In the genomic region with DNA sequence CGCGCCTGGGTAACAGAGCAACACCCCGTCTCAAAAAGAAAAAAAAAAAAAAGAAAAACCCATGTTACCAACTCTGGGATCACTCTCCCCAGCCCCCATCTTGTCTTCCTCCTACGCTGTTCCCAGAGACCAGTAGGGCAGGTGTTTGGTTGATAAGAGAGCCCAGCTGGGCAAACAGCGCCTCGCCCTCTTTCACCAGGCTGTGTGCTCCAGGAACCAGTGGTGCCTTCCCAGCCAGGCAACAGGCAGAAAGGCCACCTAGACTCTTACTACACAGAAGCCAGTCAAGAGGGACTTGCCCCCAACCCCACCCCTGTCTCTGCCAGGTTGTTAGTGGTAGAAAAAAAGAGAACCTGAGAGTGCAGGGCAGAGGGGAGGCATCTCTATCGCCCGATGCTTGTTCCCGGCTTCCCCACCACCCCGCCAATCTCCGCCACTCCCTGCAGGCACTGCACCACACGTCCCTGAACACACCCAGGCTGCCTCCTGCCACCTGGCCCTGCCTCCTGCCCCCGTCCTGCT, we compare ENCODE assay signal across 13 cellular contexts. TPM values are rescaled to one million over a fixed set of nuclear protein-coding genes. Genes with fewer than 3 reads are reported as not detected.
DNase-seq lines count a peak whose midpoint lies in the region; ATAC-seq lines count a peak whose summit lies in the region.
"Had no signal": no experiment of that assay in that cellular context is flagged by ENCODE, and none has a peak within 500 bp of the region (broad histone marks: within the 10 kb centered on the region; RNA-seq: fewer than 3 reads in every experiment).

No MANE protein-coding gene starts in this region.

- H3K27ac Mint-ChIP-seq in stimulated activated naive CD8-positive, alpha-beta T cell treated with anti-CD3 and anti-CD28 coated beads, Interleukin-15, Interleukin-2, amounts not matched to agents 100 ng/mL and 50 ng/mL, for 24 hours, result peak overlapping the region; percentile 45
- H3K27ac Mint-ChIP-seq in immature natural killer cell, result peak overlapping the region; percentile 88 to 96 (median 92)

- WGBS in urinary bladder, result 86% methylated on average over 13 of the region's 13 CpGs

- H3K27ac ChIP-seq in urinary bladder (ENCODE audit: low read depth), result peak overlapping the region; percentile 75

- H3K36me3 ChIP-seq in urinary bladder (ENCODE audit: insufficient read depth), result no peaks in the 10 kb centered on the region

- peaks cover 27% of the 10 kb centered on the region for H3K36me3 Mint-ChIP-seq in stimulated activated naive CD8-positive, alpha-beta T cell treated with anti-CD3 and anti-CD28 coated beads, Interleukin-15, Interleukin-2, amounts not matched to agents 100 ng/mL and 50 ng/mL, for 24 hours (ENCODE audit: low read depth)
- H3K36me3 Mint-ChIP-seq in immature natural killer cell, result peaks cover 9 to 40% (median 16%) of the 10 kb centered on the region in 3 donors

- no peaks in the 10 kb centered on the region for H3K27me3 Mint-ChIP-seq in stimulated activated naive CD8-positive, alpha-beta T cell treated with anti-CD3 and anti-CD28 coated beads, Interleukin-15, Interleukin-2, amounts not matched to agents 100 ng/mL and 50 ng/mL, for 24 hours
- H3K27me3 Mint-ChIP-seq in immature natural killer cell (ENCODE audit: low read depth in 3 of 3), result peaks cover 29 to 62% (median 30%) of the 10 kb centered on the region in 3 donors

- H3K9me3 Mint-ChIP-seq in stimulated activated naive CD8-positive, alpha-beta T cell treated with anti-CD3 and anti-CD28 coated beads, Interleukin-15, Interleukin-2, amounts not matched to agents 100 ng/mL and 50 ng/mL, for 24 hours, result no peaks in the 10 kb centered on the region
- H3K9me3 Mint-ChIP-seq in immature natural killer cell, result no peaks in the 10 kb centered on the region

- no peak for ATAC-seq in stimulated activated naive CD8-positive, alpha-beta T cell treated with anti-CD3 and anti-CD28 coated beads, Interleukin-15, Interleukin-2, amounts not matched to agents 100 U/mL and 50 U/mL, for 24 hours
- ATAC-seq in HG03280 (IDR thresholded peaks at IDR 0.05; ENCODE audit: unreplicated experiment), result no peak

- H3K4me1 ChIP-seq in urinary bladder (ENCODE audit: insufficient read depth), result peaks cover 2% of the 10 kb centered on the region

- H3K4me3 Mint-ChIP-seq in stimulated activated naive CD8-positive, alpha-beta T cell treated with anti-CD3 and anti-CD28 coated beads, Interleukin-15, Interleukin-2, amounts not matched to agents 100 ng/mL and 50 ng/mL, for 24 hours, result no peak overlapping the region
- peak overlapping the region; percentile 49 to 88 (median 69) for H3K4me3 Mint-ChIP-seq in immature natural killer cell

- peaks cover 21% of the 10 kb centered on the region for H3K4me1 Mint-ChIP-seq in stimulated activated naive CD8-positive, alpha-beta T cell treated with anti-CD3 and anti-CD28 coated beads, Interleukin-15, Interleukin-2, amounts not matched to agents 100 ng/mL and 50 ng/mL, for 24 hours (ENCODE audit: low read depth)
- H3K4me1 Mint-ChIP-seq in immature natural killer cell, result peaks cover 81% of the 10 kb centered on the region in 2 donors

- no peak overlapping the region for H3K4me3 ChIP-seq in urinary bladder (ENCODE audit: low read depth, low read length)
- H3K4me3 ChIP-seq: skin epidermis had no signal

- DNase-seq in stimulated activated naive CD8-positive, alpha-beta T cell treated with anti-CD3 and anti-CD28 coated beads, Interleukin-15, Interleukin-2, amounts not matched to agents 100 U/mL and 50 U/mL, for 24 hours, result no peak
- peak; percentile 79 for DNase-seq in NCI-H69 (lab: John Stamatoyannopoulos, UW)
- no peak for DNase-seq in immature natural killer cell
- DNase-seq in stimulated activated CD4-positive, alpha-beta T cell treated with anti-CD3 and anti-CD28 coated beads, Interleukin-4, amount 100 ng/mL, for 1 hour, result no peak
- no peak for DNase-seq in stimulated activated CD4-positive, alpha-beta T cell treated with anti-CD3 and anti-CD28 coated beads, Interleukin-4, amount 100 ng/mL, for 24 hours
- DNase-seq: activated gamma-delta T cell treated with Interleukin-2 at 50 U/mL for 16 hours, KG1, substantia nigra, SW 1271 had no signal

RNA-seq across cellular contexts. Expression of a gene that starts 14.0 kb away (rescaled TPM):
- polyA plus RNA-seq in immature natural killer cell (not detected), urinary bladder (0.52 TPM)
- total RNA-seq in urinary bladder, result not detected

RNA-seq across cellular contexts. Expression of a gene that starts 14.5 kb away (rescaled TPM):
- polyA plus RNA-seq in immature natural killer cell (1,000 to 10,000 TPM in 1 of 3 donors, 100 to 1,000 TPM in 2; 686 to 1,063 (median 771) TPM), urinary bladder (50.9 TPM)
- 16.9 TPM for total RNA-seq in urinary bladder

RNA-seq across cellular contexts. Expression of a gene that starts 32.3 kb away (rescaled TPM):
- polyA plus RNA-seq in immature natural killer cell, result not detected
- total RNA-seq in urinary bladder, result not detected
- polyA plus RNA-seq in urinary bladder, result not detected

RNA-seq across cellular contexts. Expression of a gene that starts 51.7 kb away (rescaled TPM):
- polyA plus RNA-seq in immature natural killer cell (not detected), urinary bladder (not detected)
- total RNA-seq in urinary bladder, result 0.32 TPM

Comparison
In these comparisons a context has a peak if more than half of its experiments do, and no peak if none do; other contexts are left out.
1. RNA of a gene that starts 14.5 kb away (polyA plus RNA-seq): 686 to 1,063 TPM in immature natural killer cell; 50.9 TPM in urinary bladder (single experiment); every median in the first group is over 10 times any median in the second.